20 cellular contexts compared by ENCODE assay signal in the genomic region with DNA sequence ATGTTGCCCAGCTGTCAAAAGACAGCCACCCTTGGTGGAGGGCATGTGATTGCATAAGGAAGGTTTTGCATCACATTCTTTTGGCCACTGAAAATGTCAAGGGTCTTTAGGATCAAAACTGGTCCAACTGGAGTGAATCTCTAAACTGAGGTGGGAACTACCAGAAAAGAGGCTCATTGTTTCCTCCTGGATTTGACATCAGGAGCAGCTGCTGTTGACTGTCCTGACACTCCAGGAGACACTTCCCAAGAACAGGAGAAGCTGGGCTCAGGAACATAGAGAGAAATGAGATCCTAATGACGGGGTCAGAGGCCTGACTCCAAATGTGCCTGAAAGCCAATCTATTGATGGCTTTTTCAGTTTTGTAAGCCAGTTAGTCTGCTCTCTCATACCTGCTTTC.
A peak's percentile ranks its signal among the peaks of the same experiment; 100 is the strongest.
DNase-seq lines count a peak whose midpoint lies in the region; ATAC-seq, FAIRE-seq and TF ChIP-seq lines count a peak whose summit lies in the region.
"Had no signal": no experiment of that assay in that cellular context is flagged by ENCODE, and none has a peak within 500 bp of the region (broad histone marks: within the 10 kb centered on the region; RNA-seq: fewer than 3 reads in every experiment).

No MANE protein-coding gene starts in this region.

- ATAC-seq in IMR-90 (ENCODE audit: low read depth) (no peak), HG03354 (IDR thresholded peaks at IDR 0.05; ENCODE audit: poor library complexity, severe bottlenecking, unreplicated experiment) (no peak)
- ATAC-seq: A549; CD8-positive, alpha-beta T cell had no signal

- no TSS peak for BruUV-seq in IMR-90 (replicated peaks; lab: Mats Ljungman, UMichigan)

- no peaks in the 10 kb centered on the region for H3K23me2 ChIP-seq in H1 (ENCODE audit: low read depth, low read length)

- H2BK20ac ChIP-seq in IMR-90 (ENCODE audit: low read depth, low read length) (no peak overlapping the region), H1 (ENCODE audit: low read length) (no peak overlapping the region)

- DNase-seq in DMS53 (lab: John Stamatoyannopoulos, UW) (peak; percentile 4), DMS53 treated with DMSO at 0.1 percent for 48 hours (lab: John Stamatoyannopoulos, UW; ENCODE audit: unreplicated experiment) (no peak), IMR-90 (no peak), H1 (ENCODE audit: low read depth in 1 of 2, low spot score in 2 of 2) (no peak), neuronal stem cell (ENCODE audit: low spot score) (no peak), NCI-H2081 (lab: John Stamatoyannopoulos, UW) (no peak)
- DNase-seq: AML-193; Calu3; CD4-positive, alpha-beta T cell; CD8-positive, alpha-beta T cell; DMS79 treated with DMSO at 0.1 percent for 48 hours; GF-D8 had no signal

- H3K23ac ChIP-seq in IMR-90 (ENCODE audit: low read depth, low read length) (no peak overlapping the region), H1 (ENCODE audit: insufficient read length) (no peak overlapping the region), neuronal stem cell (ENCODE audit: low read depth, low read length, poor library complexity) (no peak overlapping the region)

- TF ChIP-seq CTCF in IMR-90 (conservative IDR thresholded peaks at IDR 0.05; ENCODE audit: low read depth, low read length) (no peak), H1 (IDR thresholded peaks at IDR 0.05; ENCODE audit: control extremely low read depth in 1 of 3, insufficient read depth in 1 of 3, low read depth in 1 of 3, low read length in 3 of 3) (no peak)

- H2BK120ac ChIP-seq in IMR-90 (ENCODE audit: low read depth, low read length), result no peak overlapping the region
- no peak overlapping the region for H2BK120ac ChIP-seq in H1 (replicated peaks; ENCODE audit: low read depth, low read length)
- no peak overlapping the region for H2BK120ac ChIP-seq in neuronal stem cell (ENCODE audit: low read depth, low read length)

- no peaks in the 10 kb centered on the region for H3K27me3 ChIP-seq in IMR-90 (ENCODE audit: control insufficient read depth, insufficient read depth, low read length)
- H3K27me3 ChIP-seq in H1 (replicated peaks in 1 of 4; ENCODE audit: control insufficient read depth in 3 of 4, extremely low read depth in 1 of 4, insufficient read depth in 3 of 4, low read length in 3 of 4), result no peaks in the 10 kb centered on the region
- no peaks in the 10 kb centered on the region for H3K27me3 ChIP-seq in neuronal stem cell (ENCODE audit: control insufficient read depth in 3 of 3, insufficient read depth in 3 of 3, low read depth in 1 of 3, low read length in 3 of 3)

- H3K9ac ChIP-seq in IMR-90 (ENCODE audit: low read depth, low read length), result no peak overlapping the region
- no peak overlapping the region for H3K9ac ChIP-seq in H1 (replicated peaks in 1 of 4; ENCODE audit: extremely low read depth in 1 of 4, low read depth in 3 of 4, low read length in 3 of 4)
- H3K9ac ChIP-seq in neuronal stem cell (ENCODE audit: low read depth, low read length, poor library complexity), result no peak overlapping the region
- H3K9ac ChIP-seq: BLaER1 treated with 17β-estradiol and CSF1 and Interleukin-3, amounts not matched to agents 10 nM and 100 nM had no signal

- CTCF ChIA-PET in IMR-90 (lab: Yijun Ruan, JAX), result no interaction called here
- CTCF ChIA-PET in H1 (lab: Charles Lee; ENCODE audit: partially characterized antibody), result interaction anchor here (1.6 kb wide), 1 partner anchor 120 kb away, joined by 3 read pairs; no protein-coding TSS in a partner anchor

- no peak overlapping the region for H4K5ac ChIP-seq in IMR-90 (ENCODE audit: low read depth, low read length)
- H4K5ac ChIP-seq in H1 (ENCODE audit: insufficient read length, low read depth, low read length), result no peak overlapping the region

- H3K4me1 ChIP-seq in IMR-90 (ENCODE audit: control insufficient read depth, insufficient read depth, low read length) (peaks cover 3% of the 10 kb centered on the region), H1 (replicated peaks in 1 of 4; ENCODE audit: control insufficient read depth in 3 of 4, insufficient read depth in 4 of 4, low read length in 3 of 4) (peaks cover 6 to 21% (median 13%) of the 10 kb centered on the region in 4 experiments; a peak in 6 of 7 replicates), neuronal stem cell (ENCODE audit: control insufficient read depth in 2 of 2, insufficient read depth in 1 of 2, low read depth in 1 of 2, low read length in 2 of 2) (peaks cover 17 to 21% of the 10 kb centered on the region in 2 donors)

- H3K4ac ChIP-seq in IMR-90 (ENCODE audit: low read depth, low read length) (no peak overlapping the region), H1 (replicated peaks; ENCODE audit: insufficient read length, low read depth, low read length) (no peak overlapping the region), neuronal stem cell (ENCODE audit: low read length) (no peak overlapping the region)

- H2BK15ac ChIP-seq in IMR-90 (ENCODE audit: low read depth, low read length) (no peak overlapping the region; the same call in 2 of the 3 replicates), H1 (ENCODE audit: low read length) (no peak overlapping the region), neuronal stem cell (ENCODE audit: low read length) (no peak overlapping the region)

- in situ Hi-C loops in IMR-90 (cut with MboI; ENCODE audit: low sequenced_read_pairs), result no loop called here

- no CpG with 5 or more reads among the region's 1 CpG for WGBS in IMR-90 (ENCODE audit: extremely low coverage in 2 of 2, insufficient read length in 1 of 2), 2 experiments
- 94% methylated on average over 1 of the region's 1 CpG; no CpG with 5 or more reads in 1 of the 2 experiments for WGBS in H1 (ENCODE audit: extremely low coverage in 1 of 2, insufficient coverage in 1 of 2, insufficient read length in 1 of 2, insufficient replicate concordance in 2 of 2, low coverage in 1 of 2, low lambda C conversion rate in 2 of 2, missing lambda C conversion rate in 1 of 2), 2 experiments
- no CpG with 5 or more reads among the region's 1 CpG for WGBS in neuronal stem cell (ENCODE audit: extremely low coverage in 2 of 2, insufficient read length in 2 of 2, insufficient replicate concordance in 1 of 2), 2 donors

- POLR2A ChIA-PET in IMR-90 (lab: Charles Lee; ENCODE audit: unreplicated experiment) (no interaction called here), H1 (lab: Charles Lee; ENCODE audit: partially characterized antibody) (interaction anchor here (0.8 kb wide), 1 partner anchor 13 kb away, joined by 3 read pairs; no protein-coding TSS in a partner anchor)

- H3K4me3 ChIP-seq in IMR-90 (ENCODE audit: insufficient read depth, low read depth, low read length) (no peak overlapping the region), H1 (ENCODE audit: extremely low read depth in 1 of 4, insufficient read depth in 2 of 4, low read depth in 3 of 4, low read length in 4 of 4) (no peak overlapping the region), neuronal stem cell (ENCODE audit: low read length in 2 of 2) (no peak overlapping the region)
- H3K4me3 ChIP-seq: A549; BLaER1 treated with 17β-estradiol and CSF1 and Interleukin-3, amounts not matched to agents 10 nM and 100 nM had no signal

- no peak overlapping the region for H4K91ac ChIP-seq in IMR-90 (ENCODE audit: insufficient read depth, low read depth, low read length)
- H4K91ac ChIP-seq in H1 (replicated peaks; ENCODE audit: insufficient read length, low read length), result no peak overlapping the region
- no peak overlapping the region for H4K91ac ChIP-seq in neuronal stem cell (ENCODE audit: low read depth, low read length, poor library complexity)

- H2BK12ac ChIP-seq in H1 (ENCODE audit: low read depth, low read length) (no peak overlapping the region), neuronal stem cell (ENCODE audit: low read length) (no peak overlapping the region)

- H3K36me3 ChIP-seq in IMR-90 (ENCODE audit: control insufficient read depth, insufficient read depth, low read length) (no peaks in the 10 kb centered on the region), H1 (ENCODE audit: control insufficient read depth in 2 of 4, insufficient read depth in 4 of 4, low read length in 3 of 4) (no peaks in the 10 kb centered on the region), neuronal stem cell (replicated peaks in 1 of 2; ENCODE audit: control insufficient read depth in 2 of 2, insufficient read depth in 2 of 2, low read length in 2 of 2) (no peaks in the 10 kb centered on the region)
- H3K36me3 ChIP-seq: BLaER1 treated with 17β-estradiol and CSF1 and Interleukin-3, amounts not matched to agents 10 nM and 100 nM had no signal

- H3K79me2 ChIP-seq in H1 (ENCODE audit: control insufficient read depth in 1 of 2, insufficient read depth in 2 of 2, low read length in 2 of 2), result no peaks in the 10 kb centered on the region

- no peak overlapping the region for H3K27ac ChIP-seq in IMR-90 (ENCODE audit: insufficient read depth, low read length)
- peak overlapping the region; percentile 34; the same call in 1 of the 2 replicates for H3K27ac ChIP-seq in H1 (ENCODE audit: low read depth, low read length)
- peak overlapping the region; percentile 14 for H3K27ac ChIP-seq in neuronal stem cell (replicated peaks; ENCODE audit: low read length)
- H3K27ac ChIP-seq: 22Rv1; A549; BLaER1 treated with 17β-estradiol and CSF1 and Interleukin-3, amounts not matched to agents 10 nM and 100 nM; C4-2B had no signal

- no peak for TF ChIP-seq EP300 in H1 (IDR thresholded peaks at IDR 0.05; ENCODE audit: borderline replicate concordance in 1 of 2, low read depth in 2 of 2, low read length in 2 of 2)

- no peak for TF ChIP-seq RAD21 in IMR-90 (IDR thresholded peaks at IDR 0.05; ENCODE audit: low read length)
- no peak for TF ChIP-seq RAD21 in H1 (IDR thresholded peaks at IDR 0.05 in 1 of 2, conservative IDR thresholded peaks at IDR 0.05 in 1 of 2; ENCODE audit: low read depth in 2 of 2, low read length in 2 of 2)

- H3K79me1 ChIP-seq in IMR-90 (ENCODE audit: low read depth in 1 of 2, low read length in 2 of 2) (no peaks in the 10 kb centered on the region), H1 (ENCODE audit: low read depth, low read length) (no peaks in the 10 kb centered on the region), neuronal stem cell (ENCODE audit: low read depth, low read length) (no peaks in the 10 kb centered on the region)

- H3K14ac ChIP-seq in IMR-90 (replicated peaks; ENCODE audit: low read depth, low read length) (no peak overlapping the region), H1 (ENCODE audit: insufficient read length) (no peak overlapping the region), neuronal stem cell (ENCODE audit: low read length) (no peak overlapping the region)

- H2BK5ac ChIP-seq in IMR-90 (ENCODE audit: low read depth, low read length, poor library complexity, severe bottlenecking), result no peak overlapping the region
- H2BK5ac ChIP-seq in H1 (ENCODE audit: low read depth, low read length), result no peak overlapping the region
- no peak overlapping the region for H2BK5ac ChIP-seq in neuronal stem cell (ENCODE audit: low read length)

- intact Hi-C loops in IMR-90 (cut with micrococcal nuclease), result no loop called here

- no peak overlapping the region for H3K18ac ChIP-seq in IMR-90 (ENCODE audit: low read depth, low read length)
- no peak overlapping the region for H3K18ac ChIP-seq in H1 (ENCODE audit: extremely low read depth, low read length)
- no peak overlapping the region for H3K18ac ChIP-seq in neuronal stem cell (ENCODE audit: low read length)

- H4K8ac ChIP-seq in IMR-90 (ENCODE audit: low read depth in 2 of 2, low read length in 2 of 2) (no peak overlapping the region), H1 (ENCODE audit: extremely low read depth, insufficient read depth, low read length) (no peak overlapping the region), neuronal stem cell (ENCODE audit: low read depth, low read length) (no peak overlapping the region)

- H2AFZ ChIP-seq in IMR-90 (replicated peaks; ENCODE audit: low read length, poor library complexity), result no peak overlapping the region
- H2AFZ ChIP-seq in H1 (ENCODE audit: low read length), result no peak overlapping the region
- no peak overlapping the region for H2AFZ ChIP-seq in neuronal stem cell (ENCODE audit: low read length)

- no peaks in the 10 kb centered on the region for H4K20me1 ChIP-seq in IMR-90 (ENCODE audit: insufficient read depth, low read length)
- H4K20me1 ChIP-seq in H1 (replicated peaks in 1 of 2; ENCODE audit: control insufficient read depth in 1 of 2, insufficient read depth in 2 of 2, low read length in 2 of 2), result no peaks in the 10 kb centered on the region
- H4K20me1 ChIP-seq: BLaER1 treated with 17β-estradiol and CSF1 and Interleukin-3, amounts not matched to agents 10 nM and 100 nM had no signal

- H3K4me2 ChIP-seq in IMR-90 (ENCODE audit: low read depth, low read length) (no peak overlapping the region), H1 (ENCODE audit: insufficient read depth in 1 of 2, low read depth in 2 of 2, low read length in 2 of 2) (no peak overlapping the region), neuronal stem cell (ENCODE audit: insufficient read depth, low read length, poor library complexity, severe bottlenecking) (no peak overlapping the region)
- H3K4me2 ChIP-seq: A549; BLaER1 treated with 17β-estradiol and CSF1 and Interleukin-3, amounts not matched to agents 10 nM and 100 nM had no signal

- H3K9me3 ChIP-seq in IMR-90 (ENCODE audit: control insufficient read depth, insufficient read depth, low read length) (no peaks in the 10 kb centered on the region), H1 (ENCODE audit: insufficient read depth in 2 of 2, low read depth in 1 of 2, low read length in 1 of 2) (no peaks in the 10 kb centered on the region), neuronal stem cell (replicated peaks in 1 of 2; ENCODE audit: control insufficient read depth in 2 of 2, insufficient read depth in 1 of 2, low read depth in 1 of 2, low read length in 2 of 2) (peaks cover 0 to 5% of the 10 kb centered on the region in 2 donors)
- H3K9me3 ChIP-seq: A549, Caco-2 had no signal

- H3K9me1 ChIP-seq in IMR-90 (ENCODE audit: insufficient read depth, low read length), result no peaks in the 10 kb centered on the region

- FAIRE-seq in H1 (lab: Jason Lieb, UNC), result no peak
- FAIRE-seq: A549, D721Med, GM12891 had no signal

- TF ChIP-seq POLR2A in IMR-90 (IDR thresholded peaks at IDR 0.05; ENCODE audit: low read depth, low read length) (no peak), H1 (IDR thresholded peaks at IDR 0.05; ENCODE audit: control extremely low read depth in 1 of 2, low read depth in 2 of 2, low read length in 2 of 2) (no peak)

- dilution Hi-C loops in IMR-90 (cut with HindIII; ENCODE audit: low sequenced_read_pairs, unreplicated experiment), result no loop called here

- no peak overlapping the region for H3K56ac ChIP-seq in IMR-90 (ENCODE audit: extremely low read depth, insufficient read depth, low read length)
- H3K56ac ChIP-seq in H1 (replicated peaks; ENCODE audit: insufficient read length, low read depth, low read length), result no peak overlapping the region

- peak overlapping the region; percentile 4; the same call in 1 of the 2 replicates for H2AK5ac ChIP-seq in IMR-90 (ENCODE audit: low read depth, low read length)
- no peak overlapping the region for H2AK5ac ChIP-seq in H1 (ENCODE audit: low read depth, low read length)
- no peak overlapping the region for H2AK5ac ChIP-seq in neuronal stem cell (ENCODE audit: low read depth, low read length)

- no peak overlapping the region for H2AK9ac ChIP-seq in IMR-90 (replicated peaks; ENCODE audit: low read depth, low read length, poor library complexity)
